In the genomic region with DNA sequence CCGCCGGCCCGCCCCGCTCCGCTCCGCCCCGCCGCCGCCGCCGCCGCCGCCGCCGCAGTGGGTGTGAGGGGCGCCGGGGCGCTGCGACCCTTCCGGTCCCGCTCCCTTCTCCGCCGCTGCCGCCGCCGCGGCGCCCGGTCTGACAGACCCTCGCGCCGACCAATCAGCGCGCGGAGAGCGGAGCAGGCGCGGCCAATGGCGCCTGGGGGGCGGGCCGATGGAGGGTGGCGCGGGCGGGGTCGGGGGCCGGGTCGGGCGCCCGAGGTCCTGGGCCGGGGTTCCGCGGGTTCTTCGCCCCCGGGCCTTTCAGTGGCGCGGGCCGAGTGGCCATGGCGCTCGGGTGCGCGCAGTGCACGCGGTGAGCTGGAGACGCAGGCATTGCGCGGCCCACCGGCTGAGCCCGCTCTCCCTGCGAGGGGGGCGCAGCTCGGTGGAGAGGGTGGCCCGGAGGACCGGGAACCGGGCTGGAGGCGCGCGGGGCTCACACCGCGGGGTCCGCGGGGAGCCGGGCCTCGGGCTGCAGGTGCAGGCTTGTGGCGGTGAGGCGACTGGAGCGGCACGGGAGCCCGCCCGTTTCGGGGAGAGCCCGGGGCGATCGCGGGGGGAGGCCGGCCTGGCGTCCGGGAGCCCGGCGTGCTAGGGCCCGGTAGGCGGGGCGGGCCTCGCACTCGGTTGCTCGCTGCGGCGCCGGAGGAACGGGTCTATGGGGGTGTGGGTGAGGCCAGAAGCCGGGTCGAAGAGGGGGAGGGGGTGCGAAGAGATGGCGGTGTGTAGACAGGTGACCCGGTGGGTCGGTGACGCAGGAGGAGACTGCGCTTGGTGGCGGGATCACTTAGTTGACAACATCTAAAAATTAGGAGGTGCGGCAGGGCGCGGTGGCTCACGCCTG, we compare ENCODE assay signal across 1 cellular context.
A peak's percentile ranks its signal among the peaks of the same experiment; 100 is the strongest.
TF ChIP-seq lines count a peak whose summit lies in the region.

A gene (minus strand): TSS at position 141 of the 889 bp plus-strand sequence. CDS start 11,522 bp downstream, outside the sequence.

TF ChIP-seq in HepG2, 621 proteins besides CTCF, POLR2A, EP300 and RAD21 (continued from another document and continues in another):
- TF ChIP-seq, protein P1, sequence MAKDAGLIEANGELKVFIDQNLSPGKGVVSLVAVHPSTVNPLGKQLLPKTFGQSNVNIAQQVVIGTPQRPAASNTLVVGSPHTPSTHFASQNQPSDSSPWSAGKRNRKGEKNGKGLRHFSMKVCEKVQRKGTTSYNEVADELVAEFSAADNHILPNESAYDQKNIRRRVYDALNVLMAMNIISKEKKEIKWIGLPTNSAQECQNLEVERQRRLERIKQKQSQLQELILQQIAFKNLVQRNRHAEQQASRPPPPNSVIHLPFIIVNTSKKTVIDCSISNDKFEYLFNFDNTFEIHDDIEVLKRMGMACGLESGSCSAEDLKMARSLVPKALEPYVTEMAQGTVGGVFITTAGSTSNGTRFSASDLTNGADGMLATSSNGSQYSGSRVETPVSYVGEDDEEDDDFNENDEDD (CRISPR knock-in tag; IDR thresholded peaks at IDR 0.05; ENCODE audit: borderline replicate concordance) = peak; percentile 31; the same call in 1 of the 2 replicates
- TF ChIP-seq NFE2L2 (IDR thresholded peaks at IDR 0.05; ENCODE audit: low read length) (no peak), SALL1 (CRISPR knock-in tag; IDR thresholded peaks at IDR 0.05) (peak; percentile 44), TBX2 (CRISPR knock-in tag; IDR thresholded peaks at IDR 0.05; ENCODE audit: borderline replicate concordance) (peak; percentile 44; the same call in 1 of the 2 replicates), ZNF224 (CRISPR knock-in tag; IDR thresholded peaks at IDR 0.05) (no peak), ATF7-NPFF (CRISPR knock-in tag; IDR thresholded peaks at IDR 0.05; ENCODE audit: low read depth) (peak; percentile 77), ZNF563 (CRISPR knock-in tag; IDR thresholded peaks at IDR 0.05) (peak; percentile 77; the same call in 1 of the 2 replicates), ZNF629 (CRISPR knock-in tag; conservative IDR thresholded peaks at IDR 0.05) (peak; percentile 73), ZNF83 (CRISPR knock-in tag; IDR thresholded peaks at IDR 0.05; ENCODE audit: borderline replicate concordance) (no peak), SMARCE1 (IDR thresholded peaks at IDR 0.05; ENCODE audit: borderline replicate concordance) (no peak), MYC (CRISPR knock-in tag; IDR thresholded peaks at IDR 0.05; ENCODE audit: borderline replicate concordance) (0 out of 2 replicates have a peak, but pooled peaks have one; percentile 47), ERF (CRISPR knock-in tag; IDR thresholded peaks at IDR 0.05) (no peak), ZNF331 (CRISPR knock-in tag; IDR thresholded peaks at IDR 0.05) (0 out of 2 replicates have a peak, but pooled peaks have one; percentile 11), EHMT2 (IDR thresholded peaks at IDR 0.05; ENCODE audit: borderline replicate concordance, low read depth, low read length) (no peak), CBFB (CRISPR knock-in tag; IDR thresholded peaks at IDR 0.05) (0 out of 2 replicates have a peak, but pooled peaks have one; percentile 25), HES4 (CRISPR knock-in tag; IDR thresholded peaks at IDR 0.05; ENCODE audit: borderline replicate concordance) (peak; percentile 82), ZNF160 (CRISPR knock-in tag; IDR thresholded peaks at IDR 0.05) (no peak), RXRB (CRISPR knock-in tag; IDR thresholded peaks at IDR 0.05; ENCODE audit: borderline replicate concordance) (no peak), ZNF644 (CRISPR knock-in tag; IDR thresholded peaks at IDR 0.05; ENCODE audit: low read depth) (no peak), ZBTB20 (CRISPR knock-in tag; IDR thresholded peaks at IDR 0.05; ENCODE audit: borderline replicate concordance, low read depth) (no peak), MXI1 (IDR thresholded peaks at IDR 0.05; ENCODE audit: borderline replicate concordance, low read depth, low read length) (no peak), YY1 (IDR thresholded peaks at IDR 0.05; ENCODE audit: insufficient read depth, insufficient replicate concordance, low read depth, low read length) (peak; percentile 58), KDM5A (IDR thresholded peaks at IDR 0.05; ENCODE audit: borderline replicate concordance, low read length) (peak; percentile 6; the same call in 1 of the 2 replicates)
- TF ChIP-seq, protein P2, sequence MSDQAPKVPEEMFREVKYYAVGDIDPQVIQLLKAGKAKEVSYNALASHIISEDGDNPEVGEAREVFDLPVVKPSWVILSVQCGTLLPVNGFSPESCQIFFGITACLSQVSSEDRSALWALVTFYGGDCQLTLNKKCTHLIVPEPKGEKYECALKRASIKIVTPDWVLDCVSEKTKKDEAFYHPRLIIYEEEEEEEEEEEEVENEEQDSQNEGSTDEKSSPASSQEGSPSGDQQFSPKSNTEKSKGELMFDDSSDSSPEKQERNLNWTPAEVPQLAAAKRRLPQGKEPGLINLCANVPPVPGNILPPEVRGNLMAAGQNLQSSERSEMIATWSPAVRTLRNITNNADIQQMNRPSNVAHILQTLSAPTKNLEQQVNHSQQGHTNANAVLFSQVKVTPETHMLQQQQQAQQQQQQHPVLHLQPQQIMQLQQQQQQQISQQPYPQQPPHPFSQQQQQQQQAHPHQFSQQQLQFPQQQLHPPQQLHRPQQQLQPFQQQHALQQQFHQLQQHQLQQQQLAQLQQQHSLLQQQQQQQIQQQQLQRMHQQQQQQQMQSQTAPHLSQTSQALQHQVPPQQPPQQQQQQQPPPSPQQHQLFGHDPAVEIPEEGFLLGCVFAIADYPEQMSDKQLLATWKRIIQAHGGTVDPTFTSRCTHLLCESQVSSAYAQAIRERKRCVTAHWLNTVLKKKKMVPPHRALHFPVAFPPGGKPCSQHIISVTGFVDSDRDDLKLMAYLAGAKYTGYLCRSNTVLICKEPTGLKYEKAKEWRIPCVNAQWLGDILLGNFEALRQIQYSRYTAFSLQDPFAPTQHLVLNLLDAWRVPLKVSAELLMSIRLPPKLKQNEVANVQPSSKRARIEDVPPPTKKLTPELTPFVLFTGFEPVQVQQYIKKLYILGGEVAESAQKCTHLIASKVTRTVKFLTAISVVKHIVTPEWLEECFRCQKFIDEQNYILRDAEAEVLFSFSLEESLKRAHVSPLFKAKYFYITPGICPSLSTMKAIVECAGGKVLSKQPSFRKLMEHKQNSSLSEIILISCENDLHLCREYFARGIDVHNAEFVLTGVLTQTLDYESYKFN (CRISPR knock-in tag; conservative IDR thresholded peaks at IDR 0.05) = 0 out of 2 replicates have a peak, but pooled peaks have one; percentile 13
- TF ChIP-seq, protein P3, sequence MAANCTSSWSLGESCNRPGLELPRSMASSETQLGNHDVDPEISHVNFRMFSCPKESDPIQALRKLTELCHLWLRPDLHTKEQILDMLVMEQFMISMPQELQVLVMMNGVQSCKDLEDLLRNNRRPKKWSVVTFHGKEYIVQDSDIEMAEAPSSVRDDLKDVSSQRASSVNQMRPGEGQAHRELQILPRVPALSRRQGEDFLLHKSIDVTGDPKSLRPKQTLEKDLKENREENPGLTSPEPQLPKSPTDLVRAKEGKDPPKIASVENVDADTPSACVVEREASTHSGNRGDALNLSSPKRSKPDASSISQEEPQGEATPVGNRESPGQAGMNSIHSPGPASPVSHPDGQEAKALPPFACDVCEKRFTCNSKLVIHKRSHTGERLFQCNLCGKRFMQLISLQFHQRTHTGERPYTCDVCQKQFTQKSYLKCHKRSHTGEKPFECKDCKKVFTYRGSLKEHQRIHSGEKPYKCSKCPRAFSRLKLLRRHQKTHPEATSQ (CRISPR knock-in tag; IDR thresholded peaks at IDR 0.05; ENCODE audit: borderline replicate concordance) = no peak
- TF ChIP-seq, protein P4, sequence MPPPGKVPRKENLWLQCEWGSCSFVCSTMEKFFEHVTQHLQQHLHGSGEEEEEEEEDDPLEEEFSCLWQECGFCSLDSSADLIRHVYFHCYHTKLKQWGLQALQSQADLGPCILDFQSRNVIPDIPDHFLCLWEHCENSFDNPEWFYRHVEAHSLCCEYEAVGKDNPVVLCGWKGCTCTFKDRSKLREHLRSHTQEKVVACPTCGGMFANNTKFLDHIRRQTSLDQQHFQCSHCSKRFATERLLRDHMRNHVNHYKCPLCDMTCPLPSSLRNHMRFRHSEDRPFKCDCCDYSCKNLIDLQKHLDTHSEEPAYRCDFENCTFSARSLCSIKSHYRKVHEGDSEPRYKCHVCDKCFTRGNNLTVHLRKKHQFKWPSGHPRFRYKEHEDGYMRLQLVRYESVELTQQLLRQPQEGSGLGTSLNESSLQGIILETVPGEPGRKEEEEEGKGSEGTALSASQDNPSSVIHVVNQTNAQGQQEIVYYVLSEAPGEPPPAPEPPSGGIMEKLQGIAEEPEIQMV (CRISPR knock-in tag; IDR thresholded peaks at IDR 0.05; ENCODE audit: low read depth) = no peak
- TF ChIP-seq, protein P5, sequence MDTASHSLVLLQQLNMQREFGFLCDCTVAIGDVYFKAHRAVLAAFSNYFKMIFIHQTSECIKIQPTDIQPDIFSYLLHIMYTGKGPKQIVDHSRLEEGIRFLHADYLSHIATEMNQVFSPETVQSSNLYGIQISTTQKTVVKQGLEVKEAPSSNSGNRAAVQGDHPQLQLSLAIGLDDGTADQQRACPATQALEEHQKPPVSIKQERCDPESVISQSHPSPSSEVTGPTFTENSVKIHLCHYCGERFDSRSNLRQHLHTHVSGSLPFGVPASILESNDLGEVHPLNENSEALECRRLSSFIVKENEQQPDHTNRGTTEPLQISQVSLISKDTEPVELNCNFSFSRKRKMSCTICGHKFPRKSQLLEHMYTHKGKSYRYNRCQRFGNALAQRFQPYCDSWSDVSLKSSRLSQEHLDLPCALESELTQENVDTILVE (CRISPR knock-in tag; IDR thresholded peaks at IDR 0.05) = peak; percentile 56; the same call in 1 of the 2 replicates
- TF ChIP-seq, protein P6, sequence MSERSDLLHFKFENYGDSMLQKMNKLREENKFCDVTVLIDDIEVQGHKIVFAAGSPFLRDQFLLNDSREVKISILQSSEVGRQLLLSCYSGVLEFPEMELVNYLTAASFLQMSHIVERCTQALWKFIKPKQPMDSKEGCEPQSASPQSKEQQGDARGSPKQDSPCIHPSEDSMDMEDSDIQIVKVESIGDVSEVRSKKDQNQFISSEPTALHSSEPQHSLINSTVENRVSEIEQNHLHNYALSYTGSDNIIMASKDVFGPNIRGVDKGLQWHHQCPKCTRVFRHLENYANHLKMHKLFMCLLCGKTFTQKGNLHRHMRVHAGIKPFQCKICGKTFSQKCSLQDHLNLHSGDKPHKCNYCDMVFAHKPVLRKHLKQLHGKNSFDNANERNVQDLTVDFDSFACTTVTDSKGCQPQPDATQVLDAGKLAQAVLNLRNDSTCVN (CRISPR knock-in tag; IDR thresholded peaks at IDR 0.05; ENCODE audit: borderline replicate concordance) = no peak
- TF ChIP-seq, protein P7, sequence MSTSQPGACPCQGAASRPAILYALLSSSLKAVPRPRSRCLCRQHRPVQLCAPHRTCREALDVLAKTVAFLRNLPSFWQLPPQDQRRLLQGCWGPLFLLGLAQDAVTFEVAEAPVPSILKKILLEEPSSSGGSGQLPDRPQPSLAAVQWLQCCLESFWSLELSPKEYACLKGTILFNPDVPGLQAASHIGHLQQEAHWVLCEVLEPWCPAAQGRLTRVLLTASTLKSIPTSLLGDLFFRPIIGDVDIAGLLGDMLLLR (CRISPR knock-in tag; IDR thresholded peaks at IDR 0.05) = 0 out of 2 replicates have a peak, but pooled peaks have one; percentile 40
- TF ChIP-seq, protein P8, sequence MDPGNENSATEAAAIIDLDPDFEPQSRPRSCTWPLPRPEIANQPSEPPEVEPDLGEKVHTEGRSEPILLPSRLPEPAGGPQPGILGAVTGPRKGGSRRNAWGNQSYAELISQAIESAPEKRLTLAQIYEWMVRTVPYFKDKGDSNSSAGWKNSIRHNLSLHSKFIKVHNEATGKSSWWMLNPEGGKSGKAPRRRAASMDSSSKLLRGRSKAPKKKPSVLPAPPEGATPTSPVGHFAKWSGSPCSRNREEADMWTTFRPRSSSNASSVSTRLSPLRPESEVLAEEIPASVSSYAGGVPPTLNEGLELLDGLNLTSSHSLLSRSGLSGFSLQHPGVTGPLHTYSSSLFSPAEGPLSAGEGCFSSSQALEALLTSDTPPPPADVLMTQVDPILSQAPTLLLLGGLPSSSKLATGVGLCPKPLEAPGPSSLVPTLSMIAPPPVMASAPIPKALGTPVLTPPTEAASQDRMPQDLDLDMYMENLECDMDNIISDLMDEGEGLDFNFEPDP (CRISPR knock-in tag; conservative IDR thresholded peaks at IDR 0.05) = no peak
- TF ChIP-seq, protein P9, sequence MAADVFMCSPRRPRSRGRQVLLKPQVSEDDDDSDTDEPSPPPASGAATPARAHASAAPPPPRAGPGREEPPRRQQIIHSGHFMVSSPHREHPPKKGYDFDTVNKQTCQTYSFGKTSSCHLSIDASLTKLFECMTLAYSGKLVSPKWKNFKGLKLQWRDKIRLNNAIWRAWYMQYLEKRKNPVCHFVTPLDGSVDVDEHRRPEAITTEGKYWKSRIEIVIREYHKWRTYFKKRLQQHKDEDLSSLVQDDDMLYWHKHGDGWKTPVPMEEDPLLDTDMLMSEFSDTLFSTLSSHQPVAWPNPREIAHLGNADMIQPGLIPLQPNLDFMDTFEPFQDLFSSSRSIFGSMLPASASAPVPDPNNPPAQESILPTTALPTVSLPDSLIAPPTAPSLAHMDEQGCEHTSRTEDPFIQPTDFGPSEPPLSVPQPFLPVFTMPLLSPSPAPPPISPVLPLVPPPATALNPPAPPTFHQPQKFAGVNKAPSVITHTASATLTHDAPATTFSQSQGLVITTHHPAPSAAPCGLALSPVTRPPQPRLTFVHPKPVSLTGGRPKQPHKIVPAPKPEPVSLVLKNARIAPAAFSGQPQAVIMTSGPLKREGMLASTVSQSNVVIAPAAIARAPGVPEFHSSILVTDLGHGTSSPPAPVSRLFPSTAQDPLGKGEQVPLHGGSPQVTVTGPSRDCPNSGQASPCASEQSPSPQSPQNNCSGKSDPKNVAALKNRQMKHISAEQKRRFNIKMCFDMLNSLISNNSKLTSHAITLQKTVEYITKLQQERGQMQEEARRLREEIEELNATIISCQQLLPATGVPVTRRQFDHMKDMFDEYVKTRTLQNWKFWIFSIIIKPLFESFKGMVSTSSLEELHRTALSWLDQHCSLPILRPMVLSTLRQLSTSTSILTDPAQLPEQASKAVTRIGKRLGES (CRISPR knock-in tag; IDR thresholded peaks at IDR 0.05; ENCODE audit: borderline replicate concordance) = no peak
